16 cellular contexts compared by ENCODE assay signal in genomic region chr12:76219806-76220205, GRCh38.
A peak's percentile ranks its signal among the peaks of the same experiment; 100 is the strongest.
DNase-seq lines count a peak whose midpoint lies in the region; ATAC-seq and TF ChIP-seq lines count a peak whose summit lies in the region.
"Had no signal": no experiment of that assay in that cellular context is flagged by ENCODE, and none has a peak within 500 bp of the region (broad histone marks: within the 10 kb centered on the region; RNA-seq: fewer than 3 reads in every experiment).

No MANE protein-coding gene starts in this region.

- WGBS in mesenchymal stem cell: no CpG with 5 or more reads among the region's 1 CpG

- no peak overlapping the region for H2AFZ ChIP-seq in PC-3 (ENCODE audit: low read length)
- H2AFZ ChIP-seq in mesenchymal stem cell (ENCODE audit: low read depth, low read length): no peak overlapping the region

- H3K9me2 ChIP-seq in PC-3 (replicated peaks; ENCODE audit: low read length): no peaks in the 10 kb centered on the region

- H3K27ac ChIP-seq in PC-3 (ENCODE audit: low read length) (no peak overlapping the region), mesenchymal stem cell (ENCODE audit: low read length, poor library complexity, severe bottlenecking) (peak overlapping the region; percentile 29)

- H3K23ac ChIP-seq in mesenchymal stem cell (ENCODE audit: low read length in 2 of 2): no peak overlapping the region

- DNase-seq in A172 (ENCODE audit: low spot score) (peak; percentile 19), PC-3 (peak; percentile 10), epithelial cell of esophagus (ENCODE audit: low read depth) (peak; percentile 34), mesenchymal stem cell (no peak), cerebellum (ENCODE audit: low spot score) (no peak), H4 (ENCODE audit: low spot score) (no peak)
- DNase-seq: Caco-2; CD4-positive, alpha-beta T cell; H9; NCI-H1417; NCI-H187; NCI-H2107; NCI-H510A treated with DMSO at 0.1 percent for 48 hours; NCI-H774; RPMI8226 had no signal

- peaks cover 5% of the 10 kb centered on the region; the same call in 1 of the 2 replicates for H3K4me1 ChIP-seq in PC-3 (ENCODE audit: insufficient read depth, low read length)
- no peaks in the 10 kb centered on the region for H3K4me1 ChIP-seq in mesenchymal stem cell (ENCODE audit: control insufficient read depth, insufficient read depth, low read depth, low read length)

- H2BK120ac ChIP-seq in mesenchymal stem cell (ENCODE audit: low read depth, low read length): no peak overlapping the region

- no peak overlapping the region for H3K4ac ChIP-seq in mesenchymal stem cell (ENCODE audit: low read depth in 1 of 2, low read length in 2 of 2)

- H3K27me3 ChIP-seq in PC-3 (ENCODE audit: low read length) (no peaks in the 10 kb centered on the region), mesenchymal stem cell (ENCODE audit: control insufficient read depth in 1 of 2, insufficient read depth in 1 of 2, low read length in 2 of 2) (no peaks in the 10 kb centered on the region)

- H3K18ac ChIP-seq in mesenchymal stem cell (ENCODE audit: low read depth in 1 of 2, low read length in 2 of 2): no peak overlapping the region

- no peaks in the 10 kb centered on the region for H3K79me2 ChIP-seq in PC-3 (ENCODE audit: low read length)

- H3K9me3 ChIP-seq in PC-3 (ENCODE audit: low read length) (no peaks in the 10 kb centered on the region), mesenchymal stem cell (ENCODE audit: control insufficient read depth, low read length) (no peaks in the 10 kb centered on the region)
- H3K9me3 ChIP-seq: Caco-2 had no signal

- H3K9ac ChIP-seq in PC-3 (ENCODE audit: low read length): no peak overlapping the region
- H3K9ac ChIP-seq in mesenchymal stem cell (ENCODE audit: low read length): no peak overlapping the region

- no peak overlapping the region for H3K4me2 ChIP-seq in PC-3 (ENCODE audit: low read length)
- no peak overlapping the region for H3K4me2 ChIP-seq in mesenchymal stem cell (ENCODE audit: low read length, poor library complexity, severe bottlenecking)

- no peak overlapping the region for H3K14ac ChIP-seq in mesenchymal stem cell (ENCODE audit: low read length in 2 of 2)

- BruUV-seq in PC-3 (replicated peaks; lab: Mats Ljungman, UMichigan): no TSS peak

- H3K79me1 ChIP-seq in mesenchymal stem cell (replicated peaks; ENCODE audit: low read length, poor library complexity, severe bottlenecking): no peaks in the 10 kb centered on the region

- no peaks in the 10 kb centered on the region for H4K20me1 ChIP-seq in PC-3 (ENCODE audit: low read length)

- H3K36me3 ChIP-seq in PC-3 (ENCODE audit: low read depth, low read length): no peaks in the 10 kb centered on the region
- H3K36me3 ChIP-seq in mesenchymal stem cell (ENCODE audit: control insufficient read depth in 1 of 2, insufficient read depth in 2 of 2, low read depth in 1 of 2, low read length in 2 of 2): no peaks in the 10 kb centered on the region

- no peak overlapping the region for H4K91ac ChIP-seq in mesenchymal stem cell (ENCODE audit: low read length)

- POLR2A ChIA-PET in PC-3 (lab: Charles Lee; ENCODE audit: unreplicated experiment): no interaction called here

- no peak overlapping the region for H2BK15ac ChIP-seq in mesenchymal stem cell (ENCODE audit: low read depth, poor library complexity, severe bottlenecking)

- H2BK5ac ChIP-seq in mesenchymal stem cell (ENCODE audit: low read depth, low read length, poor library complexity, severe bottlenecking): no peak overlapping the region

- H2AK5ac ChIP-seq in mesenchymal stem cell (ENCODE audit: low read length, severe bottlenecking): no peak overlapping the region

- no peaks in the 10 kb centered on the region for H3F3A ChIP-seq in PC-3 (ENCODE audit: low read length, unreplicated experiment)

- ATAC-seq in PC-3 (no peak), HG02973 (IDR thresholded peaks at IDR 0.05; ENCODE audit: unreplicated experiment) (no peak)

- H2BK12ac ChIP-seq in mesenchymal stem cell (ENCODE audit: low read length in 2 of 2): no peak overlapping the region

- CTCF ChIA-PET in PC-3 (lab: Charles Lee): no interaction called here

- no peak for TF ChIP-seq CTCF in PC-3 (conservative IDR thresholded peaks at IDR 0.05; ENCODE audit: low read depth, low read length)
- no peak for TF ChIP-seq CTCF in epithelial cell of esophagus (IDR thresholded peaks at IDR 0.05; ENCODE audit: insufficient read depth, low read depth, low read length, missing control alignments)

- H4K8ac ChIP-seq in mesenchymal stem cell (ENCODE audit: low read length): no peak overlapping the region

- H3K4me3 ChIP-seq in PC-3 (ENCODE audit: low read length) (no peak overlapping the region), epithelial cell of esophagus (ENCODE audit: low read length) (no peak overlapping the region), mesenchymal stem cell (ENCODE audit: insufficient read depth in 1 of 2, low read depth in 1 of 2, low read length in 2 of 2) (no peak overlapping the region)

- intact Hi-C loops in PC-3 (cut with micrococcal nuclease): no loop called here

Comparison
In these comparisons a context has a peak if more than half of its experiments do, and no peak if none do; other contexts are left out.
1. DNase-seq: peak in A172 (single experiment), PC-3 (single experiment) and epithelial cell of esophagus (single experiment); none in mesenchymal stem cell (single experiment), cerebellum (single experiment) and H4 (single experiment).